Comparison of ENCODE assay signal across 8 cellular contexts in genomic region chr11:63917685-63918523, GRCh38. TPM values are rescaled to one million over a fixed set of nuclear protein-coding genes. Genes with fewer than 3 reads are reported as not detected.
DNase-seq lines count a peak whose midpoint lies in the region; ATAC-seq and TF ChIP-seq lines count a peak whose summit lies in the region.

No MANE protein-coding gene starts in this region.

- DNase-seq in activated gamma-delta T cell treated with Interleukin-2 at 50 U/mL for 16 hours, result peak; percentile 30
- DNase-seq in activated gamma-delta T cell (lab: John Stamatoyannopoulos, UW), result no peak
- peak; percentile 99 for DNase-seq in NCI-H69 (lab: John Stamatoyannopoulos, UW)
- DNase-seq in activated naive CD4-positive, alpha-beta T cell treated with Interleukin-2 at 50 U/mL for 16 hours, result peak; percentile 24
- peak; percentile 91 for DNase-seq in globus pallidus (ENCODE audit: low spot score)
- DNase-seq in omental fat pad (ENCODE audit: low spot score), result no peak
- DNase-seq in SKM-1 (lab: John Stamatoyannopoulos, UW; ENCODE audit: unreplicated experiment), result no peak

- no peak for TF ChIP-seq CTCF in omental fat pad (IDR thresholded peaks at IDR 0.05)

- ATAC-seq in omental fat pad (ENCODE audit: low FRiP score) (peak; percentile 9), GM19455 (IDR thresholded peaks at IDR 0.05; ENCODE audit: unreplicated experiment) (no peak)

RNA-seq across cellular contexts. Expression of gene RCOR2, which starts 0.9 kb away (rescaled TPM):
- total RNA-seq in omental fat pad, result under 1 TPM in 1 of 4 donors, not detected in 3; 0.32 TPM

RNA-seq across cellular contexts. Expression of gene NAA40, which starts 20.9 kb away (rescaled TPM):
- 10 to 100 TPM in 2 of 4 donors, 1 to 10 TPM in 2; 5.4 to 14.5 (median 8.2) TPM for total RNA-seq in omental fat pad

RNA-seq across cellular contexts. Expression of gene COX8A, which starts 56.5 kb away (rescaled TPM):
- 100 to 1,000 TPM; 265 to 424 (median 362) TPM for total RNA-seq in omental fat pad

Comparison
In these comparisons a context has a peak if more than half of its experiments do, and no peak if none do; other contexts are left out.
1. DNase-seq: peak in activated gamma-delta T cell treated with Interleukin-2 at 50 U/mL for 16 hours (single experiment), NCI-H69 (single experiment), activated naive CD4-positive, alpha-beta T cell treated with Interleukin-2 at 50 U/mL for 16 hours (single experiment) and globus pallidus (single experiment); none in activated gamma-delta T cell (single experiment), omental fat pad (single experiment) and SKM-1 (single experiment).